Comparison of ENCODE assay signal across 22 cellular contexts in genomic region chr4:182339246-182339645, GRCh38.
A peak's percentile ranks its signal among the peaks of the same experiment; 100 is the strongest.
DNase-seq lines count a peak whose midpoint lies in the region; ATAC-seq and FAIRE-seq lines count a peak whose summit lies in the region.
"Had no signal": no experiment of that assay in that cellular context is flagged by ENCODE, and none has a peak within 500 bp of the region (broad histone marks: within the 10 kb centered on the region; RNA-seq: fewer than 3 reads in every experiment).

No MANE protein-coding gene starts in this region.

- no peak overlapping the region for H3K27ac Mint-ChIP-seq in T-helper 17 cell
- H3K27ac Mint-ChIP-seq: activated naive CD8-positive, alpha-beta T cell treated with anti-CD3 and anti-CD28 coated beads, Interleukin-2, amount 10 ng/mL, durations not matched to agents 7 days and 5 days; activated T-helper 1 cell treated with anti-CD3 and anti-CD28 coated beads, Interleukin-12 subunit alpha, Interleukin-12 subunit beta, Interleukin-2, Interleukin-4 antibody, amounts not matched to agents 30 ng/mL and 10 ng/mL and 1 ng/mL, durations not matched to agents 14 hours and 24 hours and 36 hours; CD4-positive, alpha-beta memory T cell; T-cell had no signal

- H3K27me3 ChIP-seq in mesenchymal stem cell (ENCODE audit: control insufficient read depth in 1 of 2, insufficient read depth in 1 of 2, low read length in 2 of 2): no peaks in the 10 kb centered on the region
- H3K27me3 ChIP-seq: breast epithelium, esophagus muscularis mucosa, right lobe of liver had no signal

- no peak overlapping the region for H3K9ac ChIP-seq in mesenchymal stem cell (ENCODE audit: low read length)

- H3K4me1 Mint-ChIP-seq in T-helper 17 cell: no peaks in the 10 kb centered on the region
- H3K4me1 Mint-ChIP-seq: activated naive CD8-positive, alpha-beta T cell treated with anti-CD3 and anti-CD28 coated beads, Interleukin-2, amount 10 ng/mL, durations not matched to agents 7 days and 5 days; CD4-positive, alpha-beta memory T cell; T-cell had no signal

- no peak overlapping the region for H3K23ac ChIP-seq in mesenchymal stem cell (ENCODE audit: low read length in 2 of 2)

- H3K4me1 ChIP-seq in mesenchymal stem cell (ENCODE audit: control insufficient read depth, insufficient read depth, low read depth, low read length): peaks cover 3% of the 10 kb centered on the region
- H3K4me1 ChIP-seq: breast epithelium, esophagus muscularis mucosa, right lobe of liver had no signal

- H3K14ac ChIP-seq in mesenchymal stem cell (ENCODE audit: low read length in 2 of 2): no peak overlapping the region

- H3K4me3 ChIP-seq in mesenchymal stem cell (ENCODE audit: insufficient read depth in 1 of 2, low read depth in 1 of 2, low read length in 2 of 2): no peak overlapping the region
- H3K4me3 ChIP-seq: breast epithelium, esophagus muscularis mucosa, right lobe of liver had no signal

- no peaks in the 10 kb centered on the region for H3K79me1 ChIP-seq in mesenchymal stem cell (replicated peaks; ENCODE audit: low read length, poor library complexity, severe bottlenecking)

- no peaks in the 10 kb centered on the region for H3K36me3 Mint-ChIP-seq in T-helper 17 cell (ENCODE audit: low read depth)
- H3K36me3 Mint-ChIP-seq: activated naive CD8-positive, alpha-beta T cell treated with anti-CD3 and anti-CD28 coated beads, Interleukin-2, amount 10 ng/mL, durations not matched to agents 7 days and 5 days; CD4-positive, alpha-beta memory T cell; T-cell had no signal

- H3K36me3 ChIP-seq in mesenchymal stem cell (ENCODE audit: control insufficient read depth in 1 of 2, insufficient read depth in 2 of 2, low read depth in 1 of 2, low read length in 2 of 2): no peaks in the 10 kb centered on the region
- H3K36me3 ChIP-seq: breast epithelium, esophagus muscularis mucosa, right lobe of liver had no signal

- ATAC-seq in T-helper 17 cell: no peak
- ATAC-seq: right lobe of liver, T-cell had no signal

- DNase-seq in ACHN (peak; percentile 22), HK-2 (ENCODE audit: unreplicated experiment) (peak; percentile 5), mesenchymal stem cell (no peak), T-helper 17 cell (no peak), NCI-H187 (lab: John Stamatoyannopoulos, UW) (no peak), NCI-H1105 treated with DMSO at 0.1 percent for 48 hours (lab: John Stamatoyannopoulos, UW) (no peak)
- DNase-seq in activated CD4-positive, alpha-beta T cell treated with anti-CD3 and anti-CD28 coated beads, Interleukin-2, amount 50 U/mL, for 1 hour: no peak
- DNase-seq: activated CD8-positive, alpha-beta memory T cell treated with anti-CD3 and anti-CD28 coated beads for 24 hours; activated naive CD8-positive, alpha-beta T cell treated with anti-CD3 and anti-CD28 coated beads, Interleukin-2, amount 10 ng/mL, durations not matched to agents 7 days and 5 days; CD4-positive, alpha-beta memory T cell; dermis blood vessel endothelial cell; glutamatergic neuron; Karpas-422; NCI-H1417 treated with DMSO at 0.1 percent for 48 hours; occipital lobe; right lobe of liver; stimulated activated CD4-positive, alpha-beta T cell treated with anti-CD3 and anti-CD28 coated beads, Interleukin-2, amount 100 ng/mL, for 24 hours; T-cell had no signal

- 28% methylated on average over 3 of the region's 4 CpGs for WGBS in mesenchymal stem cell

- in situ Hi-C loops in ACHN (cut with HindIII; ENCODE audit: low pct_ligation_motif_present, low pct_unique_long_range_greater_than_20kb, low sequenced_read_pairs): no loop called here

- H2BK15ac ChIP-seq in mesenchymal stem cell (ENCODE audit: low read depth, poor library complexity, severe bottlenecking): no peak overlapping the region

- no peak overlapping the region for H2BK12ac ChIP-seq in mesenchymal stem cell (ENCODE audit: low read length in 2 of 2)

- peak; percentile 18 for FAIRE-seq in endometrium (lab: Jason Lieb, UNC)

- peaks cover 6% of the 10 kb centered on the region for H3K27me3 Mint-ChIP-seq in T-helper 17 cell
- H3K27me3 Mint-ChIP-seq: activated naive CD8-positive, alpha-beta T cell treated with anti-CD3 and anti-CD28 coated beads, Interleukin-2, amount 10 ng/mL, durations not matched to agents 7 days and 5 days had no signal

- H2AK5ac ChIP-seq in mesenchymal stem cell (ENCODE audit: low read length, severe bottlenecking): peak overlapping the region; percentile 65

- peak overlapping the region; percentile 3 for H3K4me2 ChIP-seq in mesenchymal stem cell (ENCODE audit: low read length, poor library complexity, severe bottlenecking)

- H3K4ac ChIP-seq in mesenchymal stem cell (ENCODE audit: low read depth in 1 of 2, low read length in 2 of 2): no peak overlapping the region

- H4K8ac ChIP-seq in mesenchymal stem cell (ENCODE audit: low read length): no peak overlapping the region

- no peak overlapping the region for H2AFZ ChIP-seq in mesenchymal stem cell (ENCODE audit: low read depth, low read length)

- no peak overlapping the region for H2BK120ac ChIP-seq in mesenchymal stem cell (ENCODE audit: low read depth, low read length)

- H3K18ac ChIP-seq in mesenchymal stem cell (ENCODE audit: low read depth in 1 of 2, low read length in 2 of 2): no peak overlapping the region

- no peak overlapping the region for H4K91ac ChIP-seq in mesenchymal stem cell (ENCODE audit: low read length)

- no peak overlapping the region for H3K4me3 Mint-ChIP-seq in T-helper 17 cell
- H3K4me3 Mint-ChIP-seq: activated naive CD8-positive, alpha-beta T cell treated with anti-CD3 and anti-CD28 coated beads, Interleukin-2, amount 10 ng/mL, durations not matched to agents 7 days and 5 days; activated T-helper 1 cell treated with anti-CD3 and anti-CD28 coated beads, Interleukin-12 subunit alpha, Interleukin-12 subunit beta, Interleukin-2, Interleukin-4 antibody, amounts not matched to agents 30 ng/mL and 10 ng/mL and 1 ng/mL, durations not matched to agents 14 hours and 24 hours and 36 hours; CD4-positive, alpha-beta memory T cell; T-cell had no signal

- H3K27ac ChIP-seq in mesenchymal stem cell (ENCODE audit: low read length, poor library complexity, severe bottlenecking): peak overlapping the region; percentile 65
- H3K27ac ChIP-seq: breast epithelium, esophagus muscularis mucosa, right lobe of liver had no signal

- no peak overlapping the region for H2BK5ac ChIP-seq in mesenchymal stem cell (ENCODE audit: low read depth, low read length, poor library complexity, severe bottlenecking)

- H3K9me3 ChIP-seq in mesenchymal stem cell (ENCODE audit: control insufficient read depth, low read length) (no peaks in the 10 kb centered on the region), T-helper 17 cell (ENCODE audit: control insufficient read depth, low read length, poor library complexity, severe bottlenecking) (no peaks in the 10 kb centered on the region)
- H3K9me3 ChIP-seq: breast epithelium, esophagus muscularis mucosa, right lobe of liver had no signal

Comparison
In these comparisons a context has a peak if more than half of its experiments do, and no peak if none do; other contexts are left out.
1. DNase-seq: peak in ACHN (single experiment) and HK-2 (single experiment); none in mesenchymal stem cell (single experiment), activated CD4-positive, alpha-beta T cell treated with anti-CD3 and anti-CD28 coated beads, Interleukin-2, amount 50 U/mL, for 1 hour (single experiment), T-helper 17 cell (0 of 3), NCI-H187 (0 of 2) and NCI-H1105 treated with DMSO at 0.1 percent for 48 hours (single experiment).